Comparison of ENCODE assay signal across 8 cellular contexts in genomic region chr5:296954-297353, GRCh38. TPM values are rescaled to one million over a fixed set of nuclear protein-coding genes. Genes with fewer than 3 reads are reported as not detected.
A peak's percentile ranks its signal among the peaks of the same experiment; 100 is the strongest.
DNase-seq lines count a peak whose midpoint lies in the region; ATAC-seq and TF ChIP-seq lines count a peak whose summit lies in the region.
"Not testable (repeated sequence)": the region's sequence is repeated elsewhere in the genome, so short reads cannot be mapped to it uniquely, and the experiment has no call there.

No MANE protein-coding gene starts in this region.

- peak overlapping the region in 2 of 3 donors; percentile 56 to 67 for H3K4me3 Mint-ChIP-seq in T-cell
- H3K4me3 Mint-ChIP-seq in activated T-cell treated with anti-CD3 and anti-CD28 coated beads, Interleukin-2, amount 50 U/mL, for 4 hours: not testable (repeated sequence)
- H3K4me3 Mint-ChIP-seq in natural killer cell: peak overlapping the region; percentile 50

- peaks cover 34 to 38% (median 37%) of the 10 kb centered on the region in 3 donors for H3K4me1 Mint-ChIP-seq in T-cell
- H3K4me1 Mint-ChIP-seq in activated T-cell treated with anti-CD3 and anti-CD28 coated beads, Interleukin-2, amount 50 U/mL, for 4 hours (ENCODE audit: low read depth): peaks cover 31% of the 10 kb centered on the region
- peaks cover 20 to 38% of the 10 kb centered on the region in 2 donors for H3K4me1 Mint-ChIP-seq in natural killer cell

- TF ChIP-seq CTCF in fibroblast of the aortic adventitia (IDR thresholded peaks at IDR 0.05; ENCODE audit: insufficient read depth, low read length); natural killer cell (IDR thresholded peaks at IDR 0.05): not testable (repeated sequence)

- DNase-seq in A172 (ENCODE audit: low spot score) (peak; percentile 55), EL (peak; percentile 62), MV-4-11 (lab: John Stamatoyannopoulos, UW) (peak; percentile 80), T-cell (peak in 3 of 34 experiments; percentile 9 to 18 (median 11)), astrocyte of the hippocampus (ENCODE audit: low read depth, low spot score) (peak; percentile 67), fibroblast of the aortic adventitia (ENCODE audit: low read depth) (peak; percentile 18)
- not testable (repeated sequence) for DNase-seq in activated T-cell treated with anti-CD3 and anti-CD28 coated beads, Interleukin-2, amount 50 U/mL, for 4 hours; natural killer cell

- intact Hi-C loops in natural killer cell (cut with micrococcal nuclease): loop anchor here (10.0 kb wide), 1 partner anchor 1318 kb away; no protein-coding TSS in a partner anchor

- not testable (repeated sequence) for H3K36me3 Mint-ChIP-seq in T-cell; activated T-cell treated with anti-CD3 and anti-CD28 coated beads, Interleukin-2, amount 50 U/mL, for 4 hours (ENCODE audit: insufficient read depth); natural killer cell

- POLR2A ChIA-PET in T-cell (lab: Charles Lee): not testable (repeated sequence)

- H3K27ac Mint-ChIP-seq in T-cell: peak overlapping the region; percentile 12 to 67
- peak overlapping the region in 1 of 2 donors; percentile 29 for H3K27ac Mint-ChIP-seq in natural killer cell

- CTCF ChIA-PET in T-cell (lab: Charles Lee): not testable (repeated sequence)

- ATAC-seq in T-cell (replicated peaks in 1 of 4): peak; percentile 85 to 92 (median 89)
- ATAC-seq in activated T-cell treated with anti-CD3 and anti-CD28 coated beads, Interleukin-2, amount 50 U/mL, for 4 hours: peak; percentile 87 to 88
- ATAC-seq in natural killer cell: peak; percentile 36 to 79 (median 62)

- H3K4me3 ChIP-seq in fibroblast of the aortic adventitia (ENCODE audit: low read depth, low read length): not testable (repeated sequence)

- not testable (repeated sequence) for H3K27me3 Mint-ChIP-seq in T-cell; activated T-cell treated with anti-CD3 and anti-CD28 coated beads, Interleukin-2, amount 50 U/mL, for 4 hours (ENCODE audit: low read depth); natural killer cell (ENCODE audit: low read depth in 2 of 2)

- H3K9me3 Mint-ChIP-seq in T-cell; activated T-cell treated with anti-CD3 and anti-CD28 coated beads, Interleukin-2, amount 50 U/mL, for 4 hours; natural killer cell: not testable (repeated sequence)

RNA-seq across cellular contexts. Expression of gene AHRR, which starts 24.6 kb away (rescaled TPM):
- total RNA-seq in A172 (2014; rRNA removed; shearing (Covaris generic)): 1.2 and 1.4 TPM in 2 replicates
- 10 to 100 TPM in 1 of 5 donors, 1 to 10 TPM in 3, under 1 TPM in 1; 0.55 to 13.5 (median 3.4) TPM for total RNA-seq in T-cell
- total RNA-seq in activated T-cell treated with anti-CD3 and anti-CD28 coated beads, Interleukin-2, amount 50 U/mL, for 4 hours: 10 to 100 TPM; 17.2 to 22.8 (median 22.2) TPM
- total RNA-seq in fibroblast of the aortic adventitia (ENCODE audit: low replicate concordance): 8.8 and 31.9 TPM in 2 replicates
- total RNA-seq in natural killer cell: 1 to 10 TPM in 2 of 3 donors, under 1 TPM in 1; 0.88 to 1.4 (median 1.2) TPM

RNA-seq across cellular contexts. Expression of gene PDCD6, which starts 25.5 kb away (rescaled TPM):
- 98.6 and 117 TPM in 2 replicates for total RNA-seq in A172 (2014; rRNA removed; shearing (Covaris generic))
- total RNA-seq in T-cell: 100 to 1,000 TPM in 1 of 5 donors, 10 to 100 TPM in 4; 61.0 to 104 (median 92.6) TPM
- 100 to 1,000 TPM in 2 of 3 donors, 10 to 100 TPM in 1; 98.9 to 107 (median 101) TPM for total RNA-seq in activated T-cell treated with anti-CD3 and anti-CD28 coated beads, Interleukin-2, amount 50 U/mL, for 4 hours
- total RNA-seq in fibroblast of the aortic adventitia (ENCODE audit: low replicate concordance): 59.1 and 83.7 TPM in 2 replicates
- 10 to 100 TPM; 49.6 to 65.6 (median 57.7) TPM for total RNA-seq in natural killer cell
